In the genomic region with DNA sequence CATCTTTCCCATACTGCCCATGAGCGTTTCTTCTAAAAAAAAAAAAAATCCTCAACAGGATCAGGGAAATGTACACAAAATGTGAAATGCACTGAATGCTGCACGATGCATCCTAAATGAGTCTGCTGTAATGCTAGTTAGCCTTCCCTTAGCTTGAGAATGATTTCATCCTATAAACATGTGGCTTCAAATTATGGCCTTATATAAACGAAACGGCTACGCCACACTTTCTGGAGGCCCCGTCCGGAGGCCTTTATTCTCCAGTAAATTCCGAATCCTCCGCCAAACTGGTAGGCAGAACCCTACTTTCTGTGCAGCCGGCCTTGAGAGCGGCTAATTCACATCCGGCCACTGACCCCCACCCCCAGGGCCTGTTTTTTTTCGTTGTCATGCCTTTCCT, we compare ENCODE assay signal across 14 cellular contexts. TPM values are rescaled to one million over a fixed set of nuclear protein-coding genes. Genes with fewer than 3 reads are reported as not detected.
DNase-seq lines count a peak whose midpoint lies in the region; FAIRE-seq and TF ChIP-seq lines count a peak whose summit lies in the region.
"Had no signal": no experiment of that assay in that cellular context is flagged by ENCODE, and none has a peak within 500 bp of the region (broad histone marks: within the 10 kb centered on the region; RNA-seq: fewer than 3 reads in every experiment).

No MANE protein-coding gene starts in this region.

- no peaks in the 10 kb centered on the region for H3K9me2 ChIP-seq in hepatocyte (replicated peaks; ENCODE audit: insufficient read depth)

- H3K27ac ChIP-seq in astrocyte (ENCODE audit: low read depth, low read length), result peak overlapping the region; percentile 84
- peak overlapping the region; percentile 80 for H3K27ac ChIP-seq in hepatocyte
- H3K27ac ChIP-seq in temporal lobe (ENCODE audit: low read depth, low read length), result peak overlapping the region; percentile 38
- H3K27ac ChIP-seq: gastrocnemius medialis had no signal

- H3K36me3 ChIP-seq in astrocyte (ENCODE audit: insufficient read depth, low read length), result peaks cover 2% of the 10 kb centered on the region
- H3K36me3 ChIP-seq in hepatocyte (replicated peaks; ENCODE audit: insufficient read depth, low read depth), result no peaks in the 10 kb centered on the region
- H3K36me3 ChIP-seq: gastrocnemius medialis had no signal

- H4K20me1 ChIP-seq in astrocyte (ENCODE audit: insufficient read depth, low read length) (peaks cover 81% of the 10 kb centered on the region), hepatocyte (ENCODE audit: insufficient read depth, poor library complexity, severe bottlenecking) (no peaks in the 10 kb centered on the region)

- H3K27me3 ChIP-seq in astrocyte (ENCODE audit: insufficient read depth, low read length), result no peaks in the 10 kb centered on the region
- H3K27me3 ChIP-seq in hepatocyte, result no peaks in the 10 kb centered on the region
- H3K27me3 ChIP-seq: gastrocnemius medialis had no signal

- H3K4me3 Mint-ChIP-seq in astrocyte (ENCODE audit: unreplicated experiment), result peak overlapping the region; percentile 47
- H3K4me3 Mint-ChIP-seq: T-helper 2 cell treated with Interferon-gamma antibody and Interleukin-4, amounts not matched to agents 5 μg/mL and 100 μg/mL, for 36 hours had no signal

- H2AFZ ChIP-seq in astrocyte (ENCODE audit: low read depth, low read length), result no peak overlapping the region
- H2AFZ ChIP-seq in hepatocyte, result no peak overlapping the region

- H3K9me3 ChIP-seq in astrocyte (ENCODE audit: insufficient read depth, low read depth, low read length) (no peaks in the 10 kb centered on the region), hepatocyte (ENCODE audit: low read depth) (no peaks in the 10 kb centered on the region)
- H3K9me3 ChIP-seq: gastrocnemius medialis had no signal

- DNase-seq in H4 (ENCODE audit: low spot score) (peak; percentile 95), astrocyte (ENCODE audit: low read depth) (peak; percentile 73), hepatocyte (ENCODE audit: low spot score) (peak; percentile 50), NCI-H526 (lab: John Stamatoyannopoulos, UW) (no peak), RPMI8226 (no peak), HT-29 (ENCODE audit: low spot score) (no peak), GM03348 (ENCODE audit: low spot score) (no peak)
- DNase-seq: gastrocnemius medialis; NCI-H510A treated with DMSO at 0.1 percent for 48 hours; stimulated activated CD4-positive, alpha-beta T cell treated with anti-CD3 and anti-CD28 coated beads, Interleukin-4, amount 100 ng/mL, for 1 hour had no signal

- H3K27ac Mint-ChIP-seq in astrocyte (ENCODE audit: unreplicated experiment), result peak overlapping the region; percentile 97
- H3K27ac Mint-ChIP-seq: T-helper 2 cell treated with Interferon-gamma antibody and Interleukin-4, amounts not matched to agents 5 μg/mL and 100 μg/mL, for 36 hours had no signal

- peak overlapping the region; percentile 26 for H3K4me3 ChIP-seq in astrocyte (ENCODE audit: insufficient read depth, low read depth, low read length)
- no peak overlapping the region for H3K4me3 ChIP-seq in hepatocyte
- H3K4me3 ChIP-seq: gastrocnemius medialis had no signal

- no peaks in the 10 kb centered on the region for H3K9me3 Mint-ChIP-seq in astrocyte (ENCODE audit: unreplicated experiment)
- H3K9me3 Mint-ChIP-seq: T-helper 2 cell treated with Interferon-gamma antibody and Interleukin-4, amounts not matched to agents 5 μg/mL and 100 μg/mL, for 36 hours had no signal

- H3K4me1 Mint-ChIP-seq in astrocyte (ENCODE audit: low read depth, unreplicated experiment), result peaks cover 33% of the 10 kb centered on the region

- H3K27me3 Mint-ChIP-seq in astrocyte (ENCODE audit: low read depth, unreplicated experiment), result no peaks in the 10 kb centered on the region

- 42% methylated on average over 13 of the region's 13 CpGs for WGBS in hepatocyte (ENCODE audit: low lambda C conversion rate, missing lambda C conversion rate)

- peak overlapping the region; percentile 77 for H3K4me2 ChIP-seq in astrocyte (ENCODE audit: low read length)
- peak overlapping the region; percentile 55 for H3K4me2 ChIP-seq in hepatocyte

- TF ChIP-seq CTCF in astrocyte (IDR thresholded peaks at IDR 0.05; ENCODE audit: insufficient read depth, low read depth, low read length), result no peak
- TF ChIP-seq CTCF in hepatocyte (IDR thresholded peaks at IDR 0.05; ENCODE audit: poor library complexity), result no peak

- H3K9ac ChIP-seq in astrocyte (ENCODE audit: low read length), result peak overlapping the region; percentile 72

- peaks cover 19% of the 10 kb centered on the region for H3K36me3 Mint-ChIP-seq in astrocyte (ENCODE audit: low read depth, unreplicated experiment)

- H3K79me2 ChIP-seq in astrocyte (ENCODE audit: insufficient read depth, low read length) (peaks cover 100% of the 10 kb centered on the region), hepatocyte (peaks cover 80% of the 10 kb centered on the region)

- no peak for FAIRE-seq in astrocyte (lab: Jason Lieb, UNC)
- FAIRE-seq: G401.6, HepG2 had no signal

- peaks cover 28% of the 10 kb centered on the region for H3K4me1 ChIP-seq in astrocyte (ENCODE audit: insufficient read depth, low read length)
- H3K4me1 ChIP-seq in hepatocyte (ENCODE audit: insufficient read depth), result peaks cover 8% of the 10 kb centered on the region
- H3K4me1 ChIP-seq: gastrocnemius medialis had no signal

RNA-seq across cellular contexts. Expression of gene MYO9B, which starts 13.7 kb away (rescaled TPM):
- 15.1 and 21.0 TPM in 2 replicates for total RNA-seq in H4 (2014; rRNA removed; shearing (Covaris generic))
- total RNA-seq in astrocyte (117 and 123 TPM in 2 replicates), hepatocyte (29.1 and 32.4 TPM in 2 replicates), temporal lobe (20.9 TPM)
- 29.3 and 29.9 TPM in 2 replicates for polyA plus RNA-seq in hepatocyte
- 63.4 and 67.9 TPM in 2 replicates for total RNA-seq in HT-29 (2014; rRNA removed; shearing (Covaris generic))

RNA-seq across cellular contexts. Expression of gene HAUS8, which starts 14.0 kb away (rescaled TPM):
- 10.6 and 22.8 TPM in 2 replicates for total RNA-seq in H4 (2014; rRNA removed; shearing (Covaris generic))
- 5.6 and 7.6 TPM in 2 replicates for total RNA-seq in astrocyte
- 2.8 and 6.3 TPM in 2 replicates for total RNA-seq in hepatocyte
- polyA plus RNA-seq in hepatocyte, result 5.5 and 8.5 TPM in 2 replicates
- total RNA-seq in temporal lobe, result 2.7 TPM
- total RNA-seq in HT-29 (2014; rRNA removed; shearing (Covaris generic)), result 9.1 and 11.7 TPM in 2 replicates

Comparison
In these comparisons a context has a peak if more than half of its experiments do, and no peak if none do; other contexts are left out.
1. DNase-seq: peak in H4 (single experiment), astrocyte (single experiment) and hepatocyte (single experiment); none in NCI-H526 (0 of 2), RPMI8226 (single experiment), HT-29 (single experiment) and GM03348 (single experiment).
2. Peak in every context shown above with its lines, with median percentiles within 50 percentile points of each other: H3K27ac ChIP-seq.